ENCODE assay signal across 17 cellular contexts in genomic region chr18:50695431-50696176, GRCh38.
A peak's percentile ranks its signal among the peaks of the same experiment; 100 is the strongest.
DNase-seq lines count a peak whose midpoint lies in the region; ATAC-seq, FAIRE-seq and TF ChIP-seq lines count a peak whose summit lies in the region.
"Had no signal": no experiment of that assay in that cellular context is flagged by ENCODE, and none has a peak within 500 bp of the region (broad histone marks: within the 10 kb centered on the region; RNA-seq: fewer than 3 reads in every experiment).

No MANE protein-coding gene starts in this region.

- H3K79me2 ChIP-seq in K562 (ENCODE audit: control insufficient read depth, insufficient read depth, low read length): no peaks in the 10 kb centered on the region

- no peak for TF ChIP-seq RAD21 in K562 (CRISPR knock-in tag; conservative IDR thresholded peaks at IDR 0.05 in 1 of 2, IDR thresholded peaks at IDR 0.05 in 1 of 2)

- H3K9ac ChIP-seq in K562 (ENCODE audit: insufficient read depth in 1 of 2, low read depth in 2 of 2, low read length in 2 of 2): no peak overlapping the region

- POLR2A ChIA-PET in K562 (lab: Yijun Ruan, JAX): no interaction called here

- ATAC-seq in Right ventricle myocardium inferior (peak; percentile 78), K562 (no peak), left cardiac atrium (peak; percentile 84 to 91), sciatic nerve (no peak)
- ATAC-seq: HCT116, Panc1 had no signal

- in situ Hi-C loops in K562 (cut with MboI): no loop called here

- H3K9me1 ChIP-seq in K562 (ENCODE audit: control insufficient read depth, insufficient read depth, low read length): no peaks in the 10 kb centered on the region

- CTCF ChIA-PET in K562 (lab: Yijun Ruan, JAX; ENCODE audit: low intra/inter-chr PET ratio): no interaction called here

- TF ChIP-seq EP300 in K562 (IDR thresholded peaks at IDR 0.05; ENCODE audit: low read length) (no peak), ovary (IDR thresholded peaks at IDR 0.05) (no peak)

- H3K36me3 ChIP-seq in right atrium auricular region (no peaks in the 10 kb centered on the region), K562 (ENCODE audit: control insufficient read depth, insufficient read depth, low read length) (no peaks in the 10 kb centered on the region), ovary (no peaks in the 10 kb centered on the region), vagina (no peaks in the 10 kb centered on the region)

- TF ChIP-seq POLR2A in K562 (conservative IDR thresholded peaks at IDR 0.05): no peak
- no peak for TF ChIP-seq POLR2A in ovary (IDR thresholded peaks at IDR 0.05)
- TF ChIP-seq POLR2A in vagina (IDR thresholded peaks at IDR 0.05): no peak

- H3K27me3 ChIP-seq in right atrium auricular region: no peaks in the 10 kb centered on the region
- H3K27me3 ChIP-seq in K562 (ENCODE audit: control insufficient read depth in 2 of 2, insufficient read depth in 2 of 2, low read length in 2 of 2): peaks cover 0 to 10% of the 10 kb centered on the region in 2 experiments; a peak in 2 of 5 replicates
- H3K27me3 ChIP-seq in ovary: no peaks in the 10 kb centered on the region
- H3K27me3 ChIP-seq in vagina: no peaks in the 10 kb centered on the region

- FAIRE-seq in K562 (lab: Jason Lieb, UNC): no peak

- H4K20me1 ChIP-seq in K562 (replicated peaks; ENCODE audit: control insufficient read depth, insufficient read depth, low read length): no peaks in the 10 kb centered on the region

- DNase-seq in Right ventricle myocardium inferior (ENCODE audit: missing footprints) (no peak), right atrium auricular region (ENCODE audit: low spot score) (no peak), K562 (ENCODE audit: extremely low read depth in 1 of 4, low spot score in 3 of 4) (no peak), left cardiac atrium (peak; percentile 40), sciatic nerve (ENCODE audit: low spot score) (peak; percentile 40), ovary (no peak), vagina (ENCODE audit: extremely low spot score in 2 of 2) (no peak)
- DNase-seq in activated naive CD4-positive, alpha-beta T cell (lab: John Stamatoyannopoulos, UW): no peak
- DNase-seq: ACHN; CD4-positive, alpha-beta memory T cell; DMS79 treated with DMSO at 0.1 percent for 48 hours; GDM1; NCI-H2081 treated with DMSO at 0.1 percent for 48 hours; NCI-H524 treated with DMSO at 0.1 percent for 48 hours; SHP77 treated with DMSO at 0.1 percent for 48 hours had no signal

- WGBS in K562 (ENCODE audit: insufficient coverage, low coverage, missing lambda C conversion rate): 2% methylated on average over 10 of the region's 10 CpGs
- 69 to 76% (median 73%) methylated on average over 10 of the region's 10 CpGs for WGBS in ovary, 3 donors

- H3K4me3 ChIP-seq in right atrium auricular region (no peak overlapping the region), K562 (no peak overlapping the region), ovary (no peak overlapping the region), vagina (no peak overlapping the region)

- TF ChIP-seq CTCF in right atrium auricular region (IDR thresholded peaks at IDR 0.05) (no peak), K562 (IDR thresholded peaks at IDR 0.05 in 2 of 3, conservative IDR thresholded peaks at IDR 0.05 in 1 of 3; ENCODE audit: insufficient read depth in 2 of 3, low read depth in 1 of 3, low read length in 3 of 3) (no peak), ovary (IDR thresholded peaks at IDR 0.05) (no peak), vagina (IDR thresholded peaks at IDR 0.05) (no peak)

- intact Hi-C loops in Right ventricle myocardium inferior (cut with DNase I) (no loop called here), K562 (cut with micrococcal nuclease) (no loop called here), left cardiac atrium (cut with DNase I) (loop anchor here in 1 of 2 donors (10.0 kb wide), 1 partner anchor 89 kb away; no protein-coding TSS in a partner anchor), sciatic nerve (cut with DNase I) (no loop called here), ovary (cut with DNase I) (no loop called here), vagina (cut with DNase I) (no loop called here)

- H3K27ac ChIP-seq in right atrium auricular region (peak overlapping the region in 1 of 2 donors; percentile 50), K562 (ENCODE audit: extremely low read depth, low read depth, low read length) (no peak overlapping the region), ovary (no peak overlapping the region), vagina (no peak overlapping the region)

- H2AFZ ChIP-seq in K562 (ENCODE audit: low read depth, low read length): no peak overlapping the region

- H3K4me2 ChIP-seq in K562 (ENCODE audit: insufficient read depth, low read length): no peak overlapping the region

- no peaks in the 10 kb centered on the region for H3K4me1 ChIP-seq in right atrium auricular region
- no peaks in the 10 kb centered on the region for H3K4me1 ChIP-seq in K562 (replicated peaks in 1 of 2; ENCODE audit: control insufficient read depth in 2 of 2, insufficient read depth in 2 of 2, low read length in 2 of 2)
- no peaks in the 10 kb centered on the region for H3K4me1 ChIP-seq in ovary (ENCODE audit: insufficient read depth)
- no peaks in the 10 kb centered on the region for H3K4me1 ChIP-seq in vagina

- H3K9me3 ChIP-seq in right atrium auricular region (no peaks in the 10 kb centered on the region), K562 (replicated peaks; ENCODE audit: control insufficient read depth, insufficient read depth, low read depth, low read length) (no peaks in the 10 kb centered on the region), ovary (no peaks in the 10 kb centered on the region), vagina (no peaks in the 10 kb centered on the region)

- no TSS peak for BruUV-seq in K562 (replicated peaks; lab: Mats Ljungman, UMichigan)

TF ChIP-seq in K562, 482 proteins besides CTCF, POLR2A, EP300 and RAD21:
- TF ChIP-seq, protein P1, sequence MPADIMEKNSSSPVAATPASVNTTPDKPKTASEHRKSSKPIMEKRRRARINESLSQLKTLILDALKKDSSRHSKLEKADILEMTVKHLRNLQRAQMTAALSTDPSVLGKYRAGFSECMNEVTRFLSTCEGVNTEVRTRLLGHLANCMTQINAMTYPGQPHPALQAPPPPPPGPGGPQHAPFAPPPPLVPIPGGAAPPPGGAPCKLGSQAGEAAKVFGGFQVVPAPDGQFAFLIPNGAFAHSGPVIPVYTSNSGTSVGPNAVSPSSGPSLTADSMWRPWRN (IDR thresholded peaks at IDR 0.05; ENCODE audit: low read depth): no peak
- TF ChIP-seq NFE2 (IDR thresholded peaks at IDR 0.05; ENCODE audit: low read depth): no peak
- TF ChIP-seq MAFK (IDR thresholded peaks at IDR 0.05; ENCODE audit: low read length): peak; percentile 39; the same call in 1 of the 2 replicates
- TF ChIP-seq ZNF316 (IDR thresholded peaks at IDR 0.05): peak; percentile 52; the same call in 1 of the 2 replicates
- peak; percentile 55 for TF ChIP-seq MAFG (tag; conservative IDR thresholded peaks at IDR 0.05)
- peak; percentile 26; the same call in 1 of the 2 replicates for TF ChIP-seq C11orf30 (IDR thresholded peaks at IDR 0.05; ENCODE audit: low read depth)
TF ChIP-seq in K562: peak in this region for 4.

Comparison
In these comparisons a context has a peak if more than half of its experiments do, and no peak if none do; other contexts are left out.
1. DNase-seq: peak in left cardiac atrium (single experiment) and sciatic nerve (single experiment); none in Right ventricle myocardium inferior (single experiment), right atrium auricular region (single experiment), K562 (0 of 4), activated naive CD4-positive, alpha-beta T cell (0 of 4), ovary (0 of 5) and vagina (0 of 2).
2. ATAC-seq: peak in Right ventricle myocardium inferior (single experiment) and left cardiac atrium (2 of 2); none in K562 (single experiment) and sciatic nerve (single experiment).